In genomic region chr1:205849619-205850355, GRCh38 we compare ENCODE assay signal across 8 cellular contexts. TPM values are rescaled to one million over a fixed set of nuclear protein-coding genes. Genes with fewer than 3 reads are reported as not detected.
DNase-seq lines count a peak whose midpoint lies in the region; ATAC-seq and TF ChIP-seq lines count a peak whose summit lies in the region.

TSS of gene PM20D1 (minus strand) at chr1:205850132. CDS start at chr1:205850072, 60 bp downstream.

- H3K27ac Mint-ChIP-seq in activated T-cell treated with anti-CD3 and anti-CD28 coated beads, Interleukin-2, amount 50 U/mL, for 72 hours = peak within 1 kb of the TSS; percentile 42

- H3K9me3 ChIP-seq in thoracic aorta = no peaks in the 10 kb centered on the region

- no peaks in the 10 kb centered on the region for H3K4me1 ChIP-seq in thoracic aorta (ENCODE audit: control insufficient read depth in 1 of 2, low read depth in 2 of 2)

- no peaks in the 10 kb centered on the region for H3K36me3 ChIP-seq in thoracic aorta

- no peaks in the 10 kb centered on the region for H3K27me3 ChIP-seq in thoracic aorta (replicated peaks; ENCODE audit: insufficient read depth)

- DNase-seq in AG08396 (ENCODE audit: low spot score) (peak; percentile 87), NCI-H524 (lab: John Stamatoyannopoulos, UW) (peak; percentile 89 to 97), fibroblast of the conjunctiva (ENCODE audit: low read depth) (peak; percentile 55), pons (ENCODE audit: low spot score) (peak; percentile 96), thoracic aorta (ENCODE audit: low spot score) (peak; percentile 53)
- peak; percentile 70 to 93 for DNase-seq in activated T-cell treated with anti-CD3 and anti-CD28 coated beads, Interleukin-2, amount 50 U/mL, for 72 hours
- no peak for DNase-seq in NK-92 treated with Interleukin-12 subunit alpha and Interleukin-12 subunit beta, amount 100 ng/mL, for 24 hours (lab: John Stamatoyannopoulos, UW)

- no peaks in the 10 kb centered on the region for H3K9me3 Mint-ChIP-seq in activated T-cell treated with anti-CD3 and anti-CD28 coated beads, Interleukin-2, amount 50 U/mL, for 72 hours

- TF ChIP-seq CTCF in thoracic aorta (IDR thresholded peaks at IDR 0.05) = no peak

- H3K27ac ChIP-seq in thoracic aorta = no peak within 1 kb of the TSS

- H3K4me3 Mint-ChIP-seq in activated T-cell treated with anti-CD3 and anti-CD28 coated beads, Interleukin-2, amount 50 U/mL, for 72 hours = peak within 1 kb of the TSS; percentile 87 to 95

- H3K27me3 Mint-ChIP-seq in activated T-cell treated with anti-CD3 and anti-CD28 coated beads, Interleukin-2, amount 50 U/mL, for 72 hours (ENCODE audit: low read depth) = no peaks in the 10 kb centered on the region

- ATAC-seq in GM21390 (IDR thresholded peaks at IDR 0.05; ENCODE audit: unreplicated experiment) (peak; percentile 88), thoracic aorta (ENCODE audit: insufficient number of reproducible peaks, low FRiP score, low read depth) (peak; percentile 59)
- ATAC-seq in activated T-cell treated with anti-CD3 and anti-CD28 coated beads, Interleukin-2, amount 50 U/mL, for 72 hours (replicated peaks in 1 of 2) = peak; percentile 98 to 99

- peaks cover 0 to 2% of the 10 kb centered on the region in 2 donors for H3K36me3 Mint-ChIP-seq in activated T-cell treated with anti-CD3 and anti-CD28 coated beads, Interleukin-2, amount 50 U/mL, for 72 hours (ENCODE audit: insufficient read depth in 2 of 2)

- peaks cover 29% of the 10 kb centered on the region for H3K4me1 Mint-ChIP-seq in activated T-cell treated with anti-CD3 and anti-CD28 coated beads, Interleukin-2, amount 50 U/mL, for 72 hours (ENCODE audit: low read depth)

- H3K4me3 ChIP-seq in thoracic aorta = peak within 1 kb of the TSS; percentile 69

RNA-seq across cellular contexts. Expression of gene PM20D1, which starts in this region (rescaled TPM):
- under 1 TPM; 0.44 to 0.96 TPM for total RNA-seq in activated T-cell treated with anti-CD3 and anti-CD28 coated beads, Interleukin-2, amount 50 U/mL, for 72 hours
- total RNA-seq in thoracic aorta = under 1 TPM in 1 of 2 donors, not detected in 1; 0.14 TPM

Comparison
In these comparisons a context has a peak if more than half of its experiments do, and no peak if none do; other contexts are left out.
1. Peak in DNase-seq and ATAC-seq in activated T-cell treated with anti-CD3 and anti-CD28 coated beads, Interleukin-2, amount 50 U/mL, for 72 hours; RNA of the gene not detected or under 1 TPM.
2. Peak in DNase-seq, ATAC-seq and H3K4me3 ChIP-seq in thoracic aorta; RNA of the gene not detected or under 1 TPM.